ENCODE assay signal across 1 cellular context in genomic region chr1:228782662-228783414, GRCh38.
A peak's percentile ranks its signal among the peaks of the same experiment; 100 is the strongest.
TF ChIP-seq lines count a peak whose summit lies in the region.

No MANE protein-coding gene starts in this region.

TF ChIP-seq in HepG2, 621 proteins besides CTCF, POLR2A, EP300 and RAD21 (continues in another document):
- TF ChIP-seq, protein P1, sequence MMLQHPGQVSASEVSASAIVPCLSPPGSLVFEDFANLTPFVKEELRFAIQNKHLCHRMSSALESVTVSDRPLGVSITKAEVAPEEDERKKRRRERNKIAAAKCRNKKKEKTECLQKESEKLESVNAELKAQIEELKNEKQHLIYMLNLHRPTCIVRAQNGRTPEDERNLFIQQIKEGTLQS (CRISPR knock-in tag; IDR thresholded peaks at IDR 0.05): peak; percentile 84
- TF ChIP-seq ZUFSP (CRISPR knock-in tag; IDR thresholded peaks at IDR 0.05; ENCODE audit: borderline replicate concordance): no peak
- TF ChIP-seq FOXP4 (CRISPR knock-in tag; IDR thresholded peaks at IDR 0.05): 0 out of 2 replicates have a peak, but pooled peaks have one; percentile 12
- peak; percentile 58; the same call in 1 of the 2 replicates for TF ChIP-seq ETV5 (CRISPR knock-in tag; IDR thresholded peaks at IDR 0.05; ENCODE audit: borderline replicate concordance)
- peak; percentile 41; the same call in 1 of the 2 replicates for TF ChIP-seq NR2F6 (IDR thresholded peaks at IDR 0.05)
- no peak; the same call in 1 of the 2 replicates for TF ChIP-seq NR2F6 (CRISPR knock-in tag; IDR thresholded peaks at IDR 0.05)
- peak; percentile 19; the same call in 1 of the 2 replicates for TF ChIP-seq FOXA3 (CRISPR knock-in tag; IDR thresholded peaks at IDR 0.05)
- TF ChIP-seq ZFY (CRISPR knock-in tag; IDR thresholded peaks at IDR 0.05): 0 out of 2 replicates have a peak, but pooled peaks have one; percentile 28
- no peak for TF ChIP-seq MIER2 (CRISPR knock-in tag; IDR thresholded peaks at IDR 0.05)
- 0 out of 2 replicates have a peak, but pooled peaks have one; percentile 3 for TF ChIP-seq JUNB (CRISPR knock-in tag; IDR thresholded peaks at IDR 0.05; ENCODE audit: borderline replicate concordance)
- no peak for TF ChIP-seq ZNF563 (CRISPR knock-in tag; IDR thresholded peaks at IDR 0.05)
- 0 out of 2 replicates have a peak, but pooled peaks have one; percentile 45 for TF ChIP-seq ZNF264 (CRISPR knock-in tag; IDR thresholded peaks at IDR 0.05)
- TF ChIP-seq SP2 (CRISPR knock-in tag; IDR thresholded peaks at IDR 0.05): 0 out of 2 replicates have a peak, but pooled peaks have one; percentile 4
- peak; percentile 78; the same call in 1 of the 2 replicates for TF ChIP-seq ESRRA (CRISPR knock-in tag; IDR thresholded peaks at IDR 0.05; ENCODE audit: low read depth)
- TF ChIP-seq HIC2 (CRISPR knock-in tag; IDR thresholded peaks at IDR 0.05; ENCODE audit: low read depth): peak; percentile 16; the same call in 1 of the 2 replicates
- 0 out of 2 replicates have a peak, but pooled peaks have one; percentile 15 for TF ChIP-seq BORCS8-MEF2B (CRISPR knock-in tag; IDR thresholded peaks at IDR 0.05)
- TF ChIP-seq CHCHD3 (CRISPR knock-in tag; IDR thresholded peaks at IDR 0.05): 0 out of 2 replicates have a peak, but pooled peaks have one; percentile 20
- TF ChIP-seq, protein P2, sequence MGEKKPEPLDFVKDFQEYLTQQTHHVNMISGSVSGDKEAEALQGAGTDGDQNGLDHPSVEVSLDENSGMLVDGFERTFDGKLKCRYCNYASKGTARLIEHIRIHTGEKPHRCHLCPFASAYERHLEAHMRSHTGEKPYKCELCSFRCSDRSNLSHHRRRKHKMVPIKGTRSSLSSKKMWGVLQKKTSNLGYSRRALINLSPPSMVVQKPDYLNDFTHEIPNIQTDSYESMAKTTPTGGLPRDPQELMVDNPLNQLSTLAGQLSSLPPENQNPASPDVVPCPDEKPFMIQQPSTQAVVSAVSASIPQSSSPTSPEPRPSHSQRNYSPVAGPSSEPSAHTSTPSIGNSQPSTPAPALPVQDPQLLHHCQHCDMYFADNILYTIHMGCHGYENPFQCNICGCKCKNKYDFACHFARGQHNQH (CRISPR knock-in tag; IDR thresholded peaks at IDR 0.05): no peak
- TF ChIP-seq, protein P3, sequence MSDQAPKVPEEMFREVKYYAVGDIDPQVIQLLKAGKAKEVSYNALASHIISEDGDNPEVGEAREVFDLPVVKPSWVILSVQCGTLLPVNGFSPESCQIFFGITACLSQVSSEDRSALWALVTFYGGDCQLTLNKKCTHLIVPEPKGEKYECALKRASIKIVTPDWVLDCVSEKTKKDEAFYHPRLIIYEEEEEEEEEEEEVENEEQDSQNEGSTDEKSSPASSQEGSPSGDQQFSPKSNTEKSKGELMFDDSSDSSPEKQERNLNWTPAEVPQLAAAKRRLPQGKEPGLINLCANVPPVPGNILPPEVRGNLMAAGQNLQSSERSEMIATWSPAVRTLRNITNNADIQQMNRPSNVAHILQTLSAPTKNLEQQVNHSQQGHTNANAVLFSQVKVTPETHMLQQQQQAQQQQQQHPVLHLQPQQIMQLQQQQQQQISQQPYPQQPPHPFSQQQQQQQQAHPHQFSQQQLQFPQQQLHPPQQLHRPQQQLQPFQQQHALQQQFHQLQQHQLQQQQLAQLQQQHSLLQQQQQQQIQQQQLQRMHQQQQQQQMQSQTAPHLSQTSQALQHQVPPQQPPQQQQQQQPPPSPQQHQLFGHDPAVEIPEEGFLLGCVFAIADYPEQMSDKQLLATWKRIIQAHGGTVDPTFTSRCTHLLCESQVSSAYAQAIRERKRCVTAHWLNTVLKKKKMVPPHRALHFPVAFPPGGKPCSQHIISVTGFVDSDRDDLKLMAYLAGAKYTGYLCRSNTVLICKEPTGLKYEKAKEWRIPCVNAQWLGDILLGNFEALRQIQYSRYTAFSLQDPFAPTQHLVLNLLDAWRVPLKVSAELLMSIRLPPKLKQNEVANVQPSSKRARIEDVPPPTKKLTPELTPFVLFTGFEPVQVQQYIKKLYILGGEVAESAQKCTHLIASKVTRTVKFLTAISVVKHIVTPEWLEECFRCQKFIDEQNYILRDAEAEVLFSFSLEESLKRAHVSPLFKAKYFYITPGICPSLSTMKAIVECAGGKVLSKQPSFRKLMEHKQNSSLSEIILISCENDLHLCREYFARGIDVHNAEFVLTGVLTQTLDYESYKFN (CRISPR knock-in tag; conservative IDR thresholded peaks at IDR 0.05): peak; percentile 46; the same call in 1 of the 2 replicates
- 0 out of 2 replicates have a peak, but pooled peaks have one; percentile 20 for TF ChIP-seq RARA (CRISPR knock-in tag; IDR thresholded peaks at IDR 0.05)
- TF ChIP-seq MEIS2 (CRISPR knock-in tag; IDR thresholded peaks at IDR 0.05): 0 out of 2 replicates have a peak, but pooled peaks have one; percentile 43
- TF ChIP-seq ZMYM2 (CRISPR knock-in tag; IDR thresholded peaks at IDR 0.05): 0 out of 2 replicates have a peak, but pooled peaks have one; percentile 12
- TF ChIP-seq TARDBP (CRISPR knock-in tag; IDR thresholded peaks at IDR 0.05): peak; percentile 54; the same call in 1 of the 2 replicates
- no peak for TF ChIP-seq SAFB2 (CRISPR knock-in tag; IDR thresholded peaks at IDR 0.05; ENCODE audit: borderline replicate concordance, low read depth)
- TF ChIP-seq JUND (CRISPR knock-in tag; IDR thresholded peaks at IDR 0.05): peak; percentile 81
- TF ChIP-seq, protein P4, sequence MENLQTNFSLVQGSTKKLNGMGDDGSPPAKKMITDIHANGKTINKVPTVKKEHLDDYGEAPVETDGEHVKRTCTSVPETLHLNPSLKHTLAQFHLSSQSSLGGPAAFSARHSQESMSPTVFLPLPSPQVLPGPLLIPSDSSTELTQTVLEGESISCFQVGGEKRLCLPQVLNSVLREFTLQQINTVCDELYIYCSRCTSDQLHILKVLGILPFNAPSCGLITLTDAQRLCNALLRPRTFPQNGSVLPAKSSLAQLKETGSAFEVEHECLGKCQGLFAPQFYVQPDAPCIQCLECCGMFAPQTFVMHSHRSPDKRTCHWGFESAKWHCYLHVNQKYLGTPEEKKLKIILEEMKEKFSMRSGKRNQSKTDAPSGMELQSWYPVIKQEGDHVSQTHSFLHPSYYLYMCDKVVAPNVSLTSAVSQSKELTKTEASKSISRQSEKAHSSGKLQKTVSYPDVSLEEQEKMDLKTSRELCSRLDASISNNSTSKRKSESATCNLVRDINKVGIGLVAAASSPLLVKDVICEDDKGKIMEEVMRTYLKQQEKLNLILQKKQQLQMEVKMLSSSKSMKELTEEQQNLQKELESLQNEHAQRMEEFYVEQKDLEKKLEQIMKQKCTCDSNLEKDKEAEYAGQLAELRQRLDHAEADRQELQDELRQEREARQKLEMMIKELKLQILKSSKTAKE (CRISPR knock-in tag; IDR thresholded peaks at IDR 0.05; ENCODE audit: borderline replicate concordance): peak; percentile 11; the same call in 1 of the 2 replicates
- TF ChIP-seq ZNF121 (CRISPR knock-in tag; IDR thresholded peaks at IDR 0.05): no peak
- no peak for TF ChIP-seq PPARG (CRISPR knock-in tag; conservative IDR thresholded peaks at IDR 0.05)
- no peak for TF ChIP-seq SOX6 (IDR thresholded peaks at IDR 0.05)
- TF ChIP-seq SOX6 (CRISPR knock-in tag; IDR thresholded peaks at IDR 0.05): peak; percentile 33
- TF ChIP-seq MXD1 (CRISPR knock-in tag; IDR thresholded peaks at IDR 0.05): no peak
- no peak for TF ChIP-seq TRIM24 (CRISPR knock-in tag; IDR thresholded peaks at IDR 0.05)
- 0 out of 2 replicates have a peak, but pooled peaks have one; percentile 35 for TF ChIP-seq ZNF709 (CRISPR knock-in tag; IDR thresholded peaks at IDR 0.05)
- TF ChIP-seq, protein P5, sequence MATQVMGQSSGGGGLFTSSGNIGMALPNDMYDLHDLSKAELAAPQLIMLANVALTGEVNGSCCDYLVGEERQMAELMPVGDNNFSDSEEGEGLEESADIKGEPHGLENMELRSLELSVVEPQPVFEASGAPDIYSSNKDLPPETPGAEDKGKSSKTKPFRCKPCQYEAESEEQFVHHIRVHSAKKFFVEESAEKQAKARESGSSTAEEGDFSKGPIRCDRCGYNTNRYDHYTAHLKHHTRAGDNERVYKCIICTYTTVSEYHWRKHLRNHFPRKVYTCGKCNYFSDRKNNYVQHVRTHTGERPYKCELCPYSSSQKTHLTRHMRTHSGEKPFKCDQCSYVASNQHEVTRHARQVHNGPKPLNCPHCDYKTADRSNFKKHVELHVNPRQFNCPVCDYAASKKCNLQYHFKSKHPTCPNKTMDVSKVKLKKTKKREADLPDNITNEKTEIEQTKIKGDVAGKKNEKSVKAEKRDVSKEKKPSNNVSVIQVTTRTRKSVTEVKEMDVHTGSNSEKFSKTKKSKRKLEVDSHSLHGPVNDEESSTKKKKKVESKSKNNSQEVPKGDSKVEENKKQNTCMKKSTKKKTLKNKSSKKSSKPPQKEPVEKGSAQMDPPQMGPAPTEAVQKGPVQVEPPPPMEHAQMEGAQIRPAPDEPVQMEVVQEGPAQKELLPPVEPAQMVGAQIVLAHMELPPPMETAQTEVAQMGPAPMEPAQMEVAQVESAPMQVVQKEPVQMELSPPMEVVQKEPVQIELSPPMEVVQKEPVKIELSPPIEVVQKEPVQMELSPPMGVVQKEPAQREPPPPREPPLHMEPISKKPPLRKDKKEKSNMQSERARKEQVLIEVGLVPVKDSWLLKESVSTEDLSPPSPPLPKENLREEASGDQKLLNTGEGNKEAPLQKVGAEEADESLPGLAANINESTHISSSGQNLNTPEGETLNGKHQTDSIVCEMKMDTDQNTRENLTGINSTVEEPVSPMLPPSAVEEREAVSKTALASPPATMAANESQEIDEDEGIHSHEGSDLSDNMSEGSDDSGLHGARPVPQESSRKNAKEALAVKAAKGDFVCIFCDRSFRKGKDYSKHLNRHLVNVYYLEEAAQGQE (IDR thresholded peaks at IDR 0.05; ENCODE audit: borderline replicate concordance in 1 of 2, low read depth in 1 of 2, low read length in 2 of 2): peak in 1 of 2 experiments; percentile 49; a peak in 1 of 4 replicates
- TF ChIP-seq NR2C2 (CRISPR knock-in tag; IDR thresholded peaks at IDR 0.05; ENCODE audit: borderline replicate concordance): 0 out of 2 replicates have a peak, but pooled peaks have one; percentile 17
- TF ChIP-seq MTA3 (CRISPR knock-in tag; IDR thresholded peaks at IDR 0.05): no peak
- TF ChIP-seq DPF2 (CRISPR knock-in tag; IDR thresholded peaks at IDR 0.05; ENCODE audit: borderline replicate concordance, low read depth): 0 out of 2 replicates have a peak, but pooled peaks have one; percentile 22
- no peak for TF ChIP-seq ZNF3 (CRISPR knock-in tag; IDR thresholded peaks at IDR 0.05)
- TF ChIP-seq FOSL1 (CRISPR knock-in tag; IDR thresholded peaks at IDR 0.05; ENCODE audit: borderline replicate concordance): peak; percentile 89
